ENCODE assay signal across 8 cellular contexts in genomic region chr7:45890902-45891461, GRCh38. TPM values are rescaled to one million over a fixed set of nuclear protein-coding genes. Genes with fewer than 3 reads are reported as not detected.
A peak's percentile ranks its signal among the peaks of the same experiment; 100 is the strongest.
DNase-seq lines count a peak whose midpoint lies in the region; ATAC-seq, FAIRE-seq and TF ChIP-seq lines count a peak whose summit lies in the region.

No MANE protein-coding gene starts in this region.

- DNase-seq in A172 (ENCODE audit: low spot score): peak; percentile 57
- peak; percentile 67 for DNase-seq in G401 (ENCODE audit: low spot score)
- DNase-seq in NCI-H69 (lab: John Stamatoyannopoulos, UW): peak; percentile 42
- no peak for DNase-seq in colonic mucosa
- DNase-seq in ovary: no peak
- no peak for DNase-seq in lower leg skin (ENCODE audit: low spot score in 2 of 2)
- no peak for DNase-seq in H54 (ENCODE audit: insufficient read length, low spot score)

- H3K27me3 ChIP-seq in colonic mucosa (peaks cover 23% of the 10 kb centered on the region), ovary (no peaks in the 10 kb centered on the region)

- in situ Hi-C loops in G401 (cut with HindIII; ENCODE audit: low sequenced_read_pairs): no loop called here

- H3K27ac ChIP-seq in colonic mucosa (no peak overlapping the region), ovary (no peak overlapping the region)

- WGBS in ovary, 3 donors: 30 to 34% (median 31%) methylated on average over 6 of the region's 6 CpGs
- 32% methylated on average over 6 of the region's 6 CpGs for WGBS in lower leg skin, 2 donors

- H3K9me3 ChIP-seq in colonic mucosa: no peaks in the 10 kb centered on the region
- no peaks in the 10 kb centered on the region for H3K9me3 ChIP-seq in ovary

- H3K36me3 ChIP-seq in colonic mucosa (no peaks in the 10 kb centered on the region), ovary (no peaks in the 10 kb centered on the region)

- no peak overlapping the region for H3K9ac ChIP-seq in colonic mucosa (ENCODE audit: low read depth in 2 of 2, low read length in 2 of 2)

- peaks cover 3% of the 10 kb centered on the region for H3K4me1 ChIP-seq in colonic mucosa
- peaks cover 3% of the 10 kb centered on the region for H3K4me1 ChIP-seq in ovary (ENCODE audit: insufficient read depth)

- no peak for TF ChIP-seq POLR2A in ovary (IDR thresholded peaks at IDR 0.05)
- TF ChIP-seq POLR2A in lower leg skin (IDR thresholded peaks at IDR 0.05): no peak
- TF ChIP-seq POLR2A in H54 (IDR thresholded peaks at IDR 0.05; ENCODE audit: low read depth, low read length): no peak

- TF ChIP-seq EP300 in ovary (IDR thresholded peaks at IDR 0.05): no peak

- intact Hi-C loops in colonic mucosa (cut with DNase I) (no loop called here), ovary (cut with DNase I) (no loop called here), lower leg skin (cut with DNase I; ENCODE audit: low total_unique reads) (no loop called here)

- no peak for ATAC-seq in HG03108 (IDR thresholded peaks at IDR 0.05; ENCODE audit: unreplicated experiment)

- FAIRE-seq in H54 (lab: Jason Lieb, UNC): no peak

- TF ChIP-seq CTCF in colonic mucosa (IDR thresholded peaks at IDR 0.05): peak; percentile 20
- peak in 2 of 3 donors; percentile 33 to 36 for TF ChIP-seq CTCF in ovary (IDR thresholded peaks at IDR 0.05)
- no peak for TF ChIP-seq CTCF in lower leg skin (IDR thresholded peaks at IDR 0.05)

- H3K4me3 ChIP-seq in colonic mucosa: no peak overlapping the region
- no peak overlapping the region for H3K4me3 ChIP-seq in ovary
- H3K4me3 ChIP-seq in lower leg skin (ENCODE audit: low read depth, poor library complexity, severe bottlenecking): no peak overlapping the region

RNA-seq across cellular contexts. Expression of gene IGFBP1, which starts 2.7 kb away (rescaled TPM):
- total RNA-seq in A172 (2014; rRNA removed; shearing (Covaris generic)): 0.12 and 0.22 TPM in 2 replicates
- not detected in 2 replicates for total RNA-seq in G401 (2014; rRNA removed; shearing (Covaris generic))
- total RNA-seq in colonic mucosa: under 1 TPM in 1 of 2 donors, not detected in 1; 0.49 TPM
- 100 to 1,000 TPM in 1 of 7 donors, 10 to 100 TPM in 1, 1 to 10 TPM in 4, not detected in 1; 1.1 to 197 (median 3.5) TPM for total RNA-seq in ovary
- polyA plus RNA-seq in ovary: 1 to 10 TPM; 3.5 to 5.4 TPM
- total RNA-seq in lower leg skin: not detected

RNA-seq across cellular contexts. Expression of gene CCDC201, which starts 18.1 kb away (rescaled TPM):
- total RNA-seq in A172 (2014; rRNA removed; shearing (Covaris generic)): not detected in 2 replicates
- total RNA-seq in G401 (2014; rRNA removed; shearing (Covaris generic)): not detected in 2 replicates
- not detected for total RNA-seq in colonic mucosa
- total RNA-seq in ovary: not detected
- under 1 TPM in 1 of 2 donors, not detected in 1; 0.15 TPM for polyA plus RNA-seq in ovary
- not detected for total RNA-seq in lower leg skin

RNA-seq across cellular contexts. Expression of gene IGFBP3, which starts 30.1 kb away (rescaled TPM):
- 62.0 and 81.7 TPM in 2 replicates for total RNA-seq in A172 (2014; rRNA removed; shearing (Covaris generic))
- total RNA-seq in G401 (2014; rRNA removed; shearing (Covaris generic)): 17.4 and 21.6 TPM in 2 replicates
- total RNA-seq in colonic mucosa (10 to 100 TPM; 23.2 to 36.9 TPM), ovary (100 to 1,000 TPM in 6 of 7 donors, 10 to 100 TPM in 1; 51.6 to 648 (median 173) TPM), lower leg skin (100 to 1,000 TPM; 126 to 765 (median 207) TPM)
- polyA plus RNA-seq in ovary: 100 to 1,000 TPM; 174 to 272 TPM

Comparison
In these comparisons a context has a peak if more than half of its experiments do, and no peak if none do; other contexts are left out.
1. DNase-seq: peak in A172 (single experiment), G401 (single experiment) and NCI-H69 (single experiment); none in colonic mucosa (single experiment), ovary (0 of 5), lower leg skin (0 of 2) and H54 (single experiment).
2. CTCF ChIP-seq: peak in colonic mucosa (single experiment) and ovary (2 of 3); none in lower leg skin (0 of 3).